ENCODE assay signal across 39 cellular contexts in genomic region chr19:38765214-38765613, GRCh38. TPM values are rescaled to one million over a fixed set of nuclear protein-coding genes. Genes with fewer than 3 reads are reported as not detected.
"Had no signal": no experiment of that assay in that cellular context is flagged by ENCODE, and none has a peak within 500 bp of the region (broad histone marks: within the 10 kb centered on the region; RNA-seq: fewer than 3 reads in every experiment).

No MANE protein-coding gene starts in this region.

- H3K27ac Mint-ChIP-seq: activated naive CD4-positive, alpha-beta T cell treated with anti-CD3 and anti-CD28 coated beads for 36 hours; activated naive CD4-positive, alpha-beta T cell treated with anti-CD3 and anti-CD28 coated beads, Interleukin-2, amount 10 ng/mL, durations not matched to agents 7 days and 5 days; activated naive CD4-positive, alpha-beta T cell treated with anti-CD3 and anti-CD28 coated beads, Interleukin-2, amount 50 U/mL, for 24 hours; activated naive CD4-positive, alpha-beta T cell treated with anti-CD3 and anti-CD28 coated beads, Interleukin-2, amount 50 U/mL, for 72 hours; activated naive CD8-positive, alpha-beta T cell; activated naive CD8-positive, alpha-beta T cell treated with anti-CD3 and anti-CD28 coated beads for 36 hours; activated naive CD8-positive, alpha-beta T cell treated with anti-CD3 and anti-CD28 coated beads, Interleukin-2, amount 10 ng/mL, durations not matched to agents 7 days and 5 days; activated naive CD8-positive, alpha-beta T cell treated with anti-CD3 and anti-CD28 coated beads, Interleukin-2, amount 50 U/mL, for 24 hours; activated T-cell treated with anti-CD3 and anti-CD28 coated beads, Interleukin-2, amount 50 U/mL, for 24 hours; activated T-cell treated with anti-CD3 and anti-CD28 coated beads, Interleukin-2, amount 50 U/mL, for 72 hours; activated T-helper 1 cell treated with anti-CD3 and anti-CD28 coated beads, Interleukin-12 subunit alpha, Interleukin-12 subunit beta, Interleukin-2, Interleukin-4 antibody, amounts not matched to agents 30 ng/mL and 10 ng/mL and 1 ng/mL, durations not matched to agents 14 hours and 24 hours and 36 hours; activated T-helper 17 cell treated with anti-CD3 and anti-CD28 coated beads, Interleukin-2, amount 50 U/mL, for 72 hours; activated T-helper 2 cell treated with anti-CD3 and anti-CD28 coated beads, Interferon-gamma antibody, Interleukin-2, Interleukin-4, amounts not matched to agents 10 μg/mL and 5 μg/mL and 100 μg/mL, durations not matched to agents 14 hours and 24 hours and 36 hours; brain had no signal

- H3K9me3 ChIP-seq: adrenal gland, ascending aorta, body of pancreas, breast epithelium had no signal

- H3K4me1 Mint-ChIP-seq: activated T-helper 17 cell treated with anti-CD3 and anti-CD28 coated beads, Interleukin-2, amount 50 U/mL, for 72 hours; brain had no signal

- FAIRE-seq: astrocyte, bronchial epithelial cell had no signal

- H3K27me3 Mint-ChIP-seq: activated naive CD4-positive, alpha-beta T cell treated with anti-CD3 and anti-CD28 coated beads, Interleukin-2, amount 50 U/mL, for 24 hours; activated naive CD8-positive, alpha-beta T cell; activated naive CD8-positive, alpha-beta T cell treated with anti-CD3 and anti-CD28 coated beads for 36 hours; activated naive CD8-positive, alpha-beta T cell treated with anti-CD3 and anti-CD28 coated beads, Interleukin-2, amount 50 U/mL, for 24 hours; activated T-cell treated with anti-CD3 and anti-CD28 coated beads, Interleukin-2, amount 50 U/mL, for 24 hours; activated T-helper 17 cell treated with anti-CD3 and anti-CD28 coated beads, Interleukin-2, amount 50 U/mL, for 72 hours; central memory CD8-positive, alpha-beta T cell had no signal

- DNase-seq: activated effector memory CD4-positive, alpha-beta T cell treated with anti-CD3 and anti-CD28 coated beads, Interleukin-2, amount 50 U/mL, for 16 hours; activated effector memory CD4-positive, alpha-beta T cell treated with Interleukin-2 at 50 U/mL for 16 hours; activated gamma-delta T cell; activated gamma-delta T cell treated with Interleukin-2 at 50 U/mL for 16 hours; activated naive CD4-positive, alpha-beta T cell; activated naive CD4-positive, alpha-beta T cell treated with anti-CD3 and anti-CD28 coated beads for 36 hours; activated naive CD4-positive, alpha-beta T cell treated with anti-CD3 and anti-CD28 coated beads, Interleukin-2, amount 10 ng/mL, durations not matched to agents 7 days and 5 days; activated naive CD4-positive, alpha-beta T cell treated with anti-CD3 and anti-CD28 coated beads, Interleukin-2, amount 50 U/mL, for 16 hours; activated naive CD4-positive, alpha-beta T cell treated with Interleukin-2 at 50 U/mL for 16 hours; activated naive CD8-positive, alpha-beta T cell treated with anti-CD3 and anti-CD28 coated beads for 36 hours; activated naive CD8-positive, alpha-beta T cell treated with anti-CD3 and anti-CD28 coated beads, Interleukin-2, amount 10 ng/mL, durations not matched to agents 7 days and 5 days; activated naive CD8-positive, alpha-beta T cell treated with anti-CD3 and anti-CD28 coated beads, Interleukin-2, amount 50 U/mL, for 24 hours; activated T-cell treated with anti-CD3 and anti-CD28 coated beads, Interleukin-2, amount 50 U/mL, for 24 hours; activated T-cell treated with anti-CD3 and anti-CD28 coated beads, Interleukin-2, amount 50 U/mL, for 4 hours; activated T-cell treated with anti-CD3 and anti-CD28 coated beads, Interleukin-2, amount 50 U/mL, for 48 hours; activated T-cell treated with anti-CD3 and anti-CD28 coated beads, Interleukin-2, amount 50 U/mL, for 72 hours; adrenal gland; amniotic stem cell; amygdala; anterior cingulate cortex; aorta; body of pancreas; brain microvascular endothelial cell; caudate nucleus; central memory CD4-positive, alpha-beta T cell; cerebellar nuclear complex had no signal

- H3K4me3 ChIP-seq: adrenal gland, ascending aorta, body of pancreas, breast epithelium, cardiac muscle cell had no signal

- H3K4me1 ChIP-seq: adrenal gland had no signal

- H3K4me3 Mint-ChIP-seq: activated naive CD4-positive, alpha-beta T cell treated with anti-CD3 and anti-CD28 coated beads for 36 hours; activated naive CD4-positive, alpha-beta T cell treated with anti-CD3 and anti-CD28 coated beads, Interleukin-2, amount 10 ng/mL, durations not matched to agents 7 days and 5 days; activated naive CD4-positive, alpha-beta T cell treated with anti-CD3 and anti-CD28 coated beads, Interleukin-2, amount 50 U/mL, for 24 hours; activated naive CD8-positive, alpha-beta T cell; activated naive CD8-positive, alpha-beta T cell treated with anti-CD3 and anti-CD28 coated beads for 36 hours; activated naive CD8-positive, alpha-beta T cell treated with anti-CD3 and anti-CD28 coated beads, Interleukin-2, amount 10 ng/mL, durations not matched to agents 7 days and 5 days; activated naive CD8-positive, alpha-beta T cell treated with anti-CD3 and anti-CD28 coated beads, Interleukin-2, amount 50 U/mL, for 24 hours; activated T-cell treated with anti-CD3 and anti-CD28 coated beads, Interleukin-2, amount 50 U/mL, for 24 hours; activated T-cell treated with anti-CD3 and anti-CD28 coated beads, Interleukin-2, amount 50 U/mL, for 4 hours; activated T-cell treated with anti-CD3 and anti-CD28 coated beads, Interleukin-2, amount 50 U/mL, for 72 hours; activated T-helper 1 cell treated with anti-CD3 and anti-CD28 coated beads, Interleukin-12 subunit alpha, Interleukin-12 subunit beta, Interleukin-2, Interleukin-4 antibody, amounts not matched to agents 30 ng/mL and 10 ng/mL and 1 ng/mL, durations not matched to agents 14 hours and 24 hours and 36 hours; activated T-helper 17 cell treated with anti-CD3 and anti-CD28 coated beads, Interleukin-2, amount 50 U/mL, for 72 hours; brain; central memory CD8-positive, alpha-beta T cell had no signal

- H3K9me3 Mint-ChIP-seq: activated naive CD4-positive, alpha-beta T cell treated with anti-CD3 and anti-CD28 coated beads for 36 hours; activated naive CD4-positive, alpha-beta T cell treated with anti-CD3 and anti-CD28 coated beads, Interleukin-2, amount 10 ng/mL, durations not matched to agents 7 days and 5 days; activated naive CD4-positive, alpha-beta T cell treated with anti-CD3 and anti-CD28 coated beads, Interleukin-2, amount 50 U/mL, for 24 hours; activated naive CD4-positive, alpha-beta T cell treated with anti-CD3 and anti-CD28 coated beads, Interleukin-2, amount 50 U/mL, for 72 hours; activated naive CD8-positive, alpha-beta T cell treated with anti-CD3 and anti-CD28 coated beads for 36 hours; activated naive CD8-positive, alpha-beta T cell treated with anti-CD3 and anti-CD28 coated beads, Interleukin-2, amount 10 ng/mL, durations not matched to agents 7 days and 5 days; activated naive CD8-positive, alpha-beta T cell treated with anti-CD3 and anti-CD28 coated beads, Interleukin-2, amount 50 U/mL, for 24 hours; activated T-cell treated with anti-CD3 and anti-CD28 coated beads, Interleukin-2, amount 50 U/mL, for 24 hours; activated T-cell treated with anti-CD3 and anti-CD28 coated beads, Interleukin-2, amount 50 U/mL, for 4 hours; activated T-cell treated with anti-CD3 and anti-CD28 coated beads, Interleukin-2, amount 50 U/mL, for 72 hours; activated T-helper 1 cell treated with anti-CD3 and anti-CD28 coated beads, Interleukin-12 subunit alpha, Interleukin-12 subunit beta, Interleukin-2, Interleukin-4 antibody, amounts not matched to agents 30 ng/mL and 10 ng/mL and 1 ng/mL, durations not matched to agents 14 hours and 24 hours and 36 hours; activated T-helper 17 cell treated with anti-CD3 and anti-CD28 coated beads, Interleukin-2, amount 50 U/mL, for 72 hours; activated T-helper 2 cell treated with anti-CD3 and anti-CD28 coated beads, Interferon-gamma antibody, Interleukin-2, Interleukin-4, amounts not matched to agents 10 μg/mL and 5 μg/mL and 100 μg/mL, durations not matched to agents 14 hours and 24 hours and 36 hours; central memory CD8-positive, alpha-beta T cell had no signal

- H3K27me3 ChIP-seq: adrenal gland, ascending aorta, body of pancreas, brain microvascular endothelial cell, breast epithelium, cardiac muscle cell had no signal

- H3K36me3 Mint-ChIP-seq: activated naive CD4-positive, alpha-beta T cell treated with anti-CD3 and anti-CD28 coated beads, Interleukin-2, amount 10 ng/mL, durations not matched to agents 7 days and 5 days; activated naive CD4-positive, alpha-beta T cell treated with anti-CD3 and anti-CD28 coated beads, Interleukin-2, amount 50 U/mL, for 24 hours; activated naive CD4-positive, alpha-beta T cell treated with anti-CD3 and anti-CD28 coated beads, Interleukin-2, amount 50 U/mL, for 72 hours; activated naive CD8-positive, alpha-beta T cell; activated naive CD8-positive, alpha-beta T cell treated with anti-CD3 and anti-CD28 coated beads for 36 hours; activated naive CD8-positive, alpha-beta T cell treated with anti-CD3 and anti-CD28 coated beads, Interleukin-2, amount 10 ng/mL, durations not matched to agents 7 days and 5 days; brain had no signal

- H3K27ac ChIP-seq: adrenal gland, ascending aorta, brain microvascular endothelial cell, breast epithelium, cardiac muscle cell had no signal

- ATAC-seq: activated naive CD4-positive, alpha-beta T cell treated with anti-CD3 and anti-CD28 coated beads, Interleukin-2, amount 50 U/mL, for 72 hours; activated naive CD8-positive, alpha-beta T cell treated with anti-CD3 and anti-CD28 coated beads, Interleukin-2, amount 50 U/mL, for 24 hours; activated T-cell treated with anti-CD3 and anti-CD28 coated beads, Interleukin-2, amount 50 U/mL, for 4 hours; activated T-cell treated with anti-CD3 and anti-CD28 coated beads, Interleukin-2, amount 50 U/mL, for 72 hours; activated T-helper 17 cell treated with anti-CD3 and anti-CD28 coated beads, Interleukin-2, amount 50 U/mL, for 72 hours; body of pancreas had no signal

- H3K36me3 ChIP-seq: adrenal gland, ascending aorta, brain microvascular endothelial cell, breast epithelium, cardiac muscle cell had no signal

RNA-seq across cellular contexts. Expression of gene LGALS7, which starts 8.1 kb away (rescaled TPM):
- polyA plus RNA-seq: adrenal gland, aorta, cardiac muscle cell had no signal

RNA-seq across cellular contexts. Expression of gene LGALS7B, which starts 23.8 kb away (rescaled TPM):
- polyA plus RNA-seq: aorta, cardiac muscle cell had no signal
